In genomic region chrX:45154033-45154360, GRCh38 we compare ENCODE assay signal across 25 cellular contexts. TPM values are rescaled to one million over a fixed set of nuclear protein-coding genes. Genes with fewer than 3 reads are reported as not detected.
"Had no signal": no experiment of that assay in that cellular context is flagged by ENCODE, and none has a peak within 500 bp of the region (broad histone marks: within the 10 kb centered on the region; RNA-seq: fewer than 3 reads in every experiment).

No MANE protein-coding gene starts in this region.

- H3K4me3 ChIP-seq: coronary artery, gastrocnemius medialis, lung, mucosa of descending colon, smooth muscle cell, testis, tibial artery had no signal

- DNase-seq: dermis blood vessel endothelial cell; effector memory CD8-positive, alpha-beta T cell; mesenchymal stem cell; mucosa of descending colon; naive B cell; stimulated activated CD4-positive, alpha-beta T cell treated with anti-CD3 and anti-CD28 coated beads, Interleukin-12 subunit alpha, Interleukin-12 subunit beta, amount 100 ng/mL, for 4 hours; stimulated activated CD4-positive, alpha-beta T cell treated with anti-CD3 and anti-CD28 coated beads, Interleukin-1b, Interleukin-23, amount 100 ng/mL, for 48 hours; stimulated activated CD4-positive, alpha-beta T cell treated with anti-CD3 and anti-CD28 coated beads, Interleukin-4, amount 100 ng/mL, for 1 hour; stimulated activated CD8-positive, alpha-beta memory T cell treated with anti-CD3 and anti-CD28 coated beads, Interleukin-4, amount 100 ng/mL, for 48 hours; stimulated activated naive CD4-positive, alpha-beta T cell; stimulated activated naive CD8-positive, alpha-beta T cell treated with anti-CD3 and anti-CD28 coated beads, Interleukin-15, amount 100 ng/mL, for 72 hours; testis had no signal

- H3K4me1 ChIP-seq: gastrocnemius medialis, parathyroid adenoma, testis, tibial artery had no signal

- H3K9me3 ChIP-seq: gastrocnemius medialis, mucosa of descending colon, testis, tibial artery had no signal

- H3K4me2 ChIP-seq: smooth muscle cell had no signal

- H3K27me3 ChIP-seq: gastrocnemius medialis, testis, tibial artery had no signal

- ATAC-seq: effector memory CD8-positive, alpha-beta T cell; gastrocnemius medialis; mucosa of descending colon; natural killer cell treated with Interleukin-12 subunit alpha and Interleukin-12 subunit beta and Interleukin-15 and Interleukin-18, amount 100 ng/mL, for 72 hours; stimulated activated naive CD8-positive, alpha-beta T cell treated with anti-CD3 and anti-CD28 coated beads, Interleukin-15, amount 100 ng/mL, for 72 hours had no signal

- H3K79me2 ChIP-seq: parathyroid adenoma had no signal

- H3K36me3 ChIP-seq: gastrocnemius medialis, tibial artery had no signal

- H3K27ac ChIP-seq: gastrocnemius medialis, parathyroid adenoma, testis, tibial artery had no signal

- H2AFZ ChIP-seq: parathyroid adenoma had no signal

- H3K9ac ChIP-seq: parathyroid adenoma had no signal

RNA-seq across cellular contexts. Expression of gene DIPK2B, which starts 46.7 kb away (rescaled TPM):
- total RNA-seq: chondrocyte; mesothelial cell of epicardium; natural killer cell treated with Interleukin-12 subunit alpha and Interleukin-12 subunit beta and Interleukin-15 and Interleukin-18, amount 100 ng/mL, for 72 hours; neural crest cell; osteoblast; progenitor cell of endocrine pancreas; smooth muscle cell had no signal
- polyA plus RNA-seq: keratinocyte, smooth muscle cell had no signal
